ENCODE assay signal across 14 cellular contexts in genomic region chr14:101758913-101759593, GRCh38. TPM values are rescaled to one million over a fixed set of nuclear protein-coding genes. Genes with fewer than 3 reads are reported as not detected.
A peak's percentile ranks its signal among the peaks of the same experiment; 100 is the strongest.
DNase-seq lines count a peak whose midpoint lies in the region; TF ChIP-seq lines count a peak whose summit lies in the region.
"Had no signal": no experiment of that assay in that cellular context is flagged by ENCODE, and none has a peak within 500 bp of the region (broad histone marks: within the 10 kb centered on the region; RNA-seq: fewer than 3 reads in every experiment).

No MANE protein-coding gene starts in this region.

- CTCF ChIA-PET in CD8-positive, alpha-beta memory T cell (lab: Charles Lee): interaction anchor here (0.9 to 1.7 kb wide), 2 partner anchors 37 to 49 kb away, joined by 3 to 9 read pairs; no protein-coding TSS in a partner anchor
- CTCF ChIA-PET in Calu3 (lab: Charles Lee): no interaction called here

- H3K4me3 ChIP-seq in CD8-positive, alpha-beta memory T cell (ENCODE audit: low read length): no peak overlapping the region
- H3K4me3 ChIP-seq in esophagus muscularis mucosa: no peak overlapping the region
- H3K4me3 ChIP-seq in neural progenitor cell: no peak overlapping the region

- no peak for TF ChIP-seq POLR2A in esophagus muscularis mucosa (IDR thresholded peaks at IDR 0.05; ENCODE audit: low read depth)

- peaks cover 13% of the 10 kb centered on the region for H4K20me1 ChIP-seq in neural progenitor cell (ENCODE audit: low read depth)

- no peaks in the 10 kb centered on the region for H3K9me3 ChIP-seq in CD8-positive, alpha-beta memory T cell (ENCODE audit: low read length)
- H3K9me3 ChIP-seq in esophagus muscularis mucosa (no peaks in the 10 kb centered on the region), neural progenitor cell (ENCODE audit: low read depth) (no peaks in the 10 kb centered on the region)

- no peak overlapping the region for H3K27ac Mint-ChIP-seq in CD14-positive monocyte
- peak overlapping the region in 6 of 8 donors; percentile 11 to 65 (median 24) for H3K27ac Mint-ChIP-seq in CD8-positive, alpha-beta memory T cell
- H3K27ac Mint-ChIP-seq in neural progenitor cell: peak overlapping the region; percentile 0
- no peak overlapping the region for H3K27ac Mint-ChIP-seq in Calu3 (ENCODE audit: unreplicated experiment)
- H3K27ac Mint-ChIP-seq: HFFc6 had no signal

- peaks cover 30% of the 10 kb centered on the region for H3F3A ChIP-seq in neural progenitor cell (ENCODE audit: low read depth)

- H3K27me3 Mint-ChIP-seq in CD14-positive monocyte (ENCODE audit: low read depth in 3 of 3): peaks cover 42 to 60% (median 48%) of the 10 kb centered on the region in 3 donors
- H3K27me3 Mint-ChIP-seq in CD8-positive, alpha-beta memory T cell: peaks cover 9% of the 10 kb centered on the region in 2 donors
- peaks cover 21% of the 10 kb centered on the region for H3K27me3 Mint-ChIP-seq in neural progenitor cell (ENCODE audit: insufficient read depth, low read depth)
- peaks cover 56% of the 10 kb centered on the region for H3K27me3 Mint-ChIP-seq in Calu3 (ENCODE audit: unreplicated experiment)

- POLR2A ChIA-PET in CD8-positive, alpha-beta memory T cell (lab: Charles Lee): interaction anchor here (0.6 to 2.2 kb wide), 2 partner anchors 36 to 50 kb away, joined by 5 to 15 read pairs; no protein-coding TSS in a partner anchor

- H3K79me2 ChIP-seq in neural progenitor cell (ENCODE audit: low read depth): peaks cover 5% of the 10 kb centered on the region

- H3K27ac ChIP-seq in CD8-positive, alpha-beta memory T cell (ENCODE audit: low read depth, low read length): no peak overlapping the region
- peak overlapping the region in 1 of 4 donors; percentile 94 for H3K27ac ChIP-seq in esophagus muscularis mucosa (replicated peaks in 1 of 4)
- no peak overlapping the region for H3K27ac ChIP-seq in neural progenitor cell
- H3K27ac ChIP-seq: KMS-11 had no signal

- no peak for TF ChIP-seq CTCF in CD14-positive monocyte (IDR thresholded peaks at IDR 0.05)
- TF ChIP-seq CTCF in esophagus muscularis mucosa (IDR thresholded peaks at IDR 0.05): no peak
- TF ChIP-seq CTCF in neural progenitor cell (IDR thresholded peaks at IDR 0.05): no peak
- no peak for TF ChIP-seq CTCF in Calu3 (IDR thresholded peaks at IDR 0.05; ENCODE audit: unreplicated experiment)

- DNase-seq in CD14-positive monocyte (ENCODE audit: low spot score): no peak
- no peak for DNase-seq in CD8-positive, alpha-beta memory T cell
- peak; percentile 77 for DNase-seq in esophagus muscularis mucosa (ENCODE audit: extremely low spot score)
- no peak for DNase-seq in neural progenitor cell (ENCODE audit: low spot score)
- no peak for DNase-seq in Calu3
- DNase-seq in NCI-H526 (lab: John Stamatoyannopoulos, UW): no peak
- no peak for DNase-seq in NCI-H2171 (lab: John Stamatoyannopoulos, UW)
- DNase-seq: AML-193; CD4-positive, alpha-beta T cell; HFFc6; NCI-H1436; NCI-H2029; NCI-H510A treated with DMSO at 0.1 percent for 48 hours had no signal

- no peak overlapping the region for H3K4me2 ChIP-seq in neural progenitor cell
- H3K4me2 ChIP-seq: KMS-11 had no signal

- intact Hi-C loops in CD14-positive monocyte (cut with micrococcal nuclease) (loop anchor here (2.0 to 5.0 kb wide), 2 partner anchors 52 kb away; no protein-coding TSS in a partner anchor), esophagus muscularis mucosa (cut with DNase I) (loop anchor here (2.0 kb wide), 1 partner anchor 52 kb away; no protein-coding TSS in a partner anchor), Calu3 (cut with micrococcal nuclease; ENCODE audit: unreplicated experiment) (no loop called here)

- H3K9ac ChIP-seq in neural progenitor cell: no peak overlapping the region
- H3K9ac ChIP-seq: KMS-11 had no signal

- H3K36me3 Mint-ChIP-seq in CD14-positive monocyte: peaks cover 13 to 17% of the 10 kb centered on the region in 2 donors
- peaks cover 5 to 17% (median 7%) of the 10 kb centered on the region in 3 donors for H3K36me3 Mint-ChIP-seq in CD8-positive, alpha-beta memory T cell
- peaks cover 5% of the 10 kb centered on the region for H3K36me3 Mint-ChIP-seq in neural progenitor cell
- peaks cover 27% of the 10 kb centered on the region for H3K36me3 Mint-ChIP-seq in Calu3 (ENCODE audit: insufficient read depth, unreplicated experiment)

- H3K4me3 Mint-ChIP-seq in CD14-positive monocyte: peak overlapping the region; percentile 2 to 74
- H3K4me3 Mint-ChIP-seq in CD8-positive, alpha-beta memory T cell: peak overlapping the region in 1 of 7 donors; percentile 43
- H3K4me3 Mint-ChIP-seq in neural progenitor cell: no peak overlapping the region
- no peak overlapping the region for H3K4me3 Mint-ChIP-seq in Calu3 (ENCODE audit: low read depth, unreplicated experiment)

- peaks cover 17% of the 10 kb centered on the region for H3K4me1 Mint-ChIP-seq in CD14-positive monocyte
- peaks cover 23 to 43% (median 24%) of the 10 kb centered on the region in 3 donors for H3K4me1 Mint-ChIP-seq in CD8-positive, alpha-beta memory T cell
- H3K4me1 Mint-ChIP-seq in neural progenitor cell: peaks cover 29% of the 10 kb centered on the region
- H3K4me1 Mint-ChIP-seq in Calu3 (ENCODE audit: low read depth, unreplicated experiment): peaks cover 6% of the 10 kb centered on the region

- no peaks in the 10 kb centered on the region for H3K27me3 ChIP-seq in CD8-positive, alpha-beta memory T cell (ENCODE audit: insufficient read depth, low read length, poor library complexity, severe bottlenecking)
- H3K27me3 ChIP-seq in esophagus muscularis mucosa: peaks cover 0 to 14% (median 0%) of the 10 kb centered on the region in 4 donors
- H3K27me3 ChIP-seq in neural progenitor cell: peaks cover 30% of the 10 kb centered on the region

- H3K9me3 Mint-ChIP-seq in CD14-positive monocyte (peaks cover 1 to 32% (median 6%) of the 10 kb centered on the region in 7 donors), neural progenitor cell (peaks cover 5% of the 10 kb centered on the region), Calu3 (ENCODE audit: low read depth, unreplicated experiment) (peaks cover 3% of the 10 kb centered on the region)
- peaks cover 0 to 3% (median 0%) of the 10 kb centered on the region in 5 donors for H3K9me3 Mint-ChIP-seq in CD8-positive, alpha-beta memory T cell
- H3K9me3 Mint-ChIP-seq: CD4-positive, alpha-beta T cell; HFFc6 had no signal

- H3K4me1 ChIP-seq in CD8-positive, alpha-beta memory T cell (ENCODE audit: insufficient read depth, low read length): peaks cover 21% of the 10 kb centered on the region
- H3K4me1 ChIP-seq in esophagus muscularis mucosa (peaks cover 13 to 27% (median 23%) of the 10 kb centered on the region in 4 donors), neural progenitor cell (peaks cover 19% of the 10 kb centered on the region)

- WGBS in esophagus muscularis mucosa: 84% methylated on average over 16 of the region's 16 CpGs

- no peak for TF ChIP-seq EP300 in esophagus muscularis mucosa (IDR thresholded peaks at IDR 0.05)

- no peak overlapping the region for H2AFZ ChIP-seq in neural progenitor cell (replicated peaks)

- H3K36me3 ChIP-seq in CD8-positive, alpha-beta memory T cell (ENCODE audit: insufficient read depth, low read length): peaks cover 6% of the 10 kb centered on the region
- peaks cover 0 to 9% (median 4%) of the 10 kb centered on the region in 4 donors for H3K36me3 ChIP-seq in esophagus muscularis mucosa
- no peaks in the 10 kb centered on the region for H3K36me3 ChIP-seq in neural progenitor cell

- no TSS peak for BruUV-seq in Calu3 (replicated peaks; lab: Mats Ljungman, UMichigan)

RNA-seq across cellular contexts. Expression of gene PPP2R5C, which starts 2.5 kb away (rescaled TPM):
- polyA plus RNA-seq in CD14-positive monocyte: 10 to 100 TPM; 61.9 to 64.0 TPM
- 100 to 1,000 TPM; 278 to 307 TPM for total RNA-seq in CD8-positive, alpha-beta memory T cell
- polyA plus RNA-seq in CD8-positive, alpha-beta memory T cell: 342 TPM
- total RNA-seq in esophagus muscularis mucosa (100 to 1,000 TPM; 103 to 142 (median 131) TPM), neural progenitor cell (ENCODE audit: low replicate concordance) (113 and 183 TPM in 2 replicates), Calu3 (2022) (108 and 120 TPM in 2 replicates)

Comparison
In these comparisons a context has a peak if more than half of its experiments do, and no peak if none do; other contexts are left out.
1. H3K27ac Mint-ChIP-seq: peak in CD8-positive, alpha-beta memory T cell (6 of 8) and neural progenitor cell (single experiment); none in CD14-positive monocyte (0 of 7) and Calu3 (single experiment).
2. H3K4me3 Mint-ChIP-seq: peak in CD14-positive monocyte (2 of 2); none in neural progenitor cell (single experiment) and Calu3 (single experiment).